ENCODE assay signal across 8 cellular contexts in the genomic region with DNA sequence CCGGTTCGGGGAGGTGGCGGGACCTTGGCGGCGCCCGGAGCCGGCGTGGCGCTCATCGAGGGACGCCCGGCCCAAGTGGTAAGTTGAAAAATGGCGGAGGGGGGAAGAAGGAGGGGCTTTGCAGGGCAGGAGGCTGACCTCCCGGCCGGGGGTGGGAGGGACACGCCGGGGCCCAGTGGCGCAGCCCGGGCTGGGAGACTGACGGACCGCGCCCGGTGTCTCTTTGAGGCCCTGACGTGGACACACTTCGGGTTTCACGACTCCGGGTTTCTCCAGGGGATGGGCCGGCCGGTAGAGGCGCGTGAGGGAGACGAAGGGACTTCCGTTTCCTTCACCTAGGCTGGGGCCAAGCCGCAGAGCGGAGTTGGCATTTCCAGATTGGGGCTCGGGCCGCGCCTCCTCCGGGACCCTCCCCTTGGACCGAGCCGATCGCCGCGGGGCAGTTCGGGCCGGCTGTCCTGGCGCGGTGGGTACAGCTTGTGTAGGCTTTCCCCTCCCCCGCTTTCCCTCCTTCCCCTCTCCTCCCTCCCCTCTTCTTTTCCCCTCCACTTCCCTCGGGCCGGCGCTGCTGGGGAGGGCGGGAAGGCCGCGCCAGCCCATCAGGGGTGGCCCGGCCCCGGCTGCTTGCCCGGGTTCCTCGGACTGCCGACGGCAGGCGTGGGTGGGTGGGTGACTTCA. TPM values are rescaled to one million over a fixed set of nuclear protein-coding genes. Genes with fewer than 3 reads are reported as not detected.
DNase-seq lines count a peak whose midpoint lies in the region; ATAC-seq and TF ChIP-seq lines count a peak whose summit lies in the region.

A gene (plus strand): TSS at position 226 of the 678 bp plus-strand sequence. CDS start 25,610 bp downstream, outside the sequence.

- peak within 1 kb of the TSS; percentile 95 for H3K27ac Mint-ChIP-seq in activated CD4-positive, alpha-beta T cell treated with anti-CD3 and anti-CD28 coated beads, Interleukin-2, amount 10 ng/mL, durations not matched to agents 7 days and 5 days

- no peak for TF ChIP-seq CTCF in AG10803 (conservative IDR thresholded peaks at IDR 0.05; ENCODE audit: low read length)

- CTCF ChIA-PET in activated CD4-positive, alpha-beta T cell treated with anti-CD3 and anti-CD28 coated beads, Interleukin-2, amount 10 ng/mL, durations not matched to agents 7 days and 5 days (lab: Charles Lee), result no interaction called here

- ATAC-seq in GM18873 (IDR thresholded peaks at IDR 0.05; ENCODE audit: low FRiP score, unreplicated experiment), result peak; percentile 60
- ATAC-seq in HG03135 (IDR thresholded peaks at IDR 0.05; ENCODE audit: unreplicated experiment), result peak; percentile 70
- peak; percentile 93 for ATAC-seq in left lobe of liver

- peaks cover 20% of the 10 kb centered on the region for H3K4me1 Mint-ChIP-seq in activated CD4-positive, alpha-beta T cell treated with anti-CD3 and anti-CD28 coated beads, Interleukin-2, amount 10 ng/mL, durations not matched to agents 7 days and 5 days

- peaks cover 5% of the 10 kb centered on the region for H3K36me3 Mint-ChIP-seq in activated CD4-positive, alpha-beta T cell treated with anti-CD3 and anti-CD28 coated beads, Interleukin-2, amount 10 ng/mL, durations not matched to agents 7 days and 5 days (ENCODE audit: low read depth)

- peak within 1 kb of the TSS; percentile 68 for H3K4me3 ChIP-seq in AG10803 (ENCODE audit: low read length)

- peaks cover 2% of the 10 kb centered on the region for H3K27me3 Mint-ChIP-seq in activated CD4-positive, alpha-beta T cell treated with anti-CD3 and anti-CD28 coated beads, Interleukin-2, amount 10 ng/mL, durations not matched to agents 7 days and 5 days

- no peaks in the 10 kb centered on the region for H3K9me3 Mint-ChIP-seq in activated CD4-positive, alpha-beta T cell treated with anti-CD3 and anti-CD28 coated beads, Interleukin-2, amount 10 ng/mL, durations not matched to agents 7 days and 5 days

- POLR2A ChIA-PET in activated CD4-positive, alpha-beta T cell treated with anti-CD3 and anti-CD28 coated beads, Interleukin-2, amount 10 ng/mL, durations not matched to agents 7 days and 5 days (lab: Charles Lee), result no interaction called here

- DNase-seq in AG10803 (ENCODE audit: low read depth), result peak; percentile 88
- peak; percentile 74 for DNase-seq in NCI-H510A treated with DMSO at 0.1 percent for 48 hours (lab: John Stamatoyannopoulos, UW)
- peak; percentile 65 for DNase-seq in activated CD4-positive, alpha-beta T cell treated with anti-CD3 and anti-CD28 coated beads, Interleukin-2, amount 10 ng/mL, durations not matched to agents 7 days and 5 days
- peak; percentile 67 for DNase-seq in dedifferentiated amniotic fluid mesenchymal stem cell (ENCODE audit: extremely low spot score)
- DNase-seq in left lobe of liver (ENCODE audit: low spot score), result peak; percentile 81
- peak; percentile 48 to 54 for DNase-seq in stimulated activated CD4-positive, alpha-beta T cell treated with anti-CD3 and anti-CD28 coated beads, Interleukin-2, amount 100 ng/mL, for 48 hours

- peak within 1 kb of the TSS; percentile 90 for H3K4me3 Mint-ChIP-seq in activated CD4-positive, alpha-beta T cell treated with anti-CD3 and anti-CD28 coated beads, Interleukin-2, amount 10 ng/mL, durations not matched to agents 7 days and 5 days

RNA-seq across cellular contexts. Expression of the gene that starts here (rescaled TPM):
- 10 to 100 TPM; 26.5 to 38.6 TPM for total RNA-seq in activated CD4-positive, alpha-beta T cell treated with anti-CD3 and anti-CD28 coated beads, Interleukin-2, amount 10 ng/mL, durations not matched to agents 7 days and 5 days
- total RNA-seq in left lobe of liver, result 26.8 TPM

Comparison
In these comparisons a context has a peak if more than half of its experiments do, and no peak if none do; other contexts are left out.
1. Peak in every context shown above with its lines: DNase-seq, ATAC-seq and H3K4me3 ChIP-seq.